Comparison of ENCODE assay signal across 1 cellular context in the genomic region with DNA sequence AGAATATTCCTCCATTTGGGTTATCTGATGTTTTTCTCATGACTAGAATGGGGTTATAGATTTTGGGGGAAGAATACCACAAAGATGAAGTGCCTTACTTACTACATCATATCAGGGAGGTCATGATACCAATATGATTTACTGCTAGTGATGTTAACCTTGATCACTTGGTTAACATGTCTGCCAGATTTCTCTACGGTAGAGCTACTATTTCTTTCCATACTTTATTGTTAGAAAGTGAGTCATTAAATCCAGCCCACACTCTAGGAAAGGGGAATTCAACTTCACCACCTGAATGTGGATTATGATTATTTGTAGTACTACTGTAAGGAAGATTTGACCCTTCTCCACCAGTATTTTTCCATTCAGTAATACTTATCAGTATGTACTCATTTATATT.
TF ChIP-seq lines count a peak whose summit lies in the region.

No MANE protein-coding gene starts in this region.

TF ChIP-seq in WTC11, 78 proteins besides CTCF, POLR2A, EP300 and RAD21 (continued from another document):
- TF ChIP-seq ATF1 (CRISPR knock-in tag; IDR thresholded peaks at IDR 0.05), result no peak
- TF ChIP-seq ETV6 (CRISPR knock-in tag; IDR thresholded peaks at IDR 0.05), result no peak
- TF ChIP-seq, protein P1, sequence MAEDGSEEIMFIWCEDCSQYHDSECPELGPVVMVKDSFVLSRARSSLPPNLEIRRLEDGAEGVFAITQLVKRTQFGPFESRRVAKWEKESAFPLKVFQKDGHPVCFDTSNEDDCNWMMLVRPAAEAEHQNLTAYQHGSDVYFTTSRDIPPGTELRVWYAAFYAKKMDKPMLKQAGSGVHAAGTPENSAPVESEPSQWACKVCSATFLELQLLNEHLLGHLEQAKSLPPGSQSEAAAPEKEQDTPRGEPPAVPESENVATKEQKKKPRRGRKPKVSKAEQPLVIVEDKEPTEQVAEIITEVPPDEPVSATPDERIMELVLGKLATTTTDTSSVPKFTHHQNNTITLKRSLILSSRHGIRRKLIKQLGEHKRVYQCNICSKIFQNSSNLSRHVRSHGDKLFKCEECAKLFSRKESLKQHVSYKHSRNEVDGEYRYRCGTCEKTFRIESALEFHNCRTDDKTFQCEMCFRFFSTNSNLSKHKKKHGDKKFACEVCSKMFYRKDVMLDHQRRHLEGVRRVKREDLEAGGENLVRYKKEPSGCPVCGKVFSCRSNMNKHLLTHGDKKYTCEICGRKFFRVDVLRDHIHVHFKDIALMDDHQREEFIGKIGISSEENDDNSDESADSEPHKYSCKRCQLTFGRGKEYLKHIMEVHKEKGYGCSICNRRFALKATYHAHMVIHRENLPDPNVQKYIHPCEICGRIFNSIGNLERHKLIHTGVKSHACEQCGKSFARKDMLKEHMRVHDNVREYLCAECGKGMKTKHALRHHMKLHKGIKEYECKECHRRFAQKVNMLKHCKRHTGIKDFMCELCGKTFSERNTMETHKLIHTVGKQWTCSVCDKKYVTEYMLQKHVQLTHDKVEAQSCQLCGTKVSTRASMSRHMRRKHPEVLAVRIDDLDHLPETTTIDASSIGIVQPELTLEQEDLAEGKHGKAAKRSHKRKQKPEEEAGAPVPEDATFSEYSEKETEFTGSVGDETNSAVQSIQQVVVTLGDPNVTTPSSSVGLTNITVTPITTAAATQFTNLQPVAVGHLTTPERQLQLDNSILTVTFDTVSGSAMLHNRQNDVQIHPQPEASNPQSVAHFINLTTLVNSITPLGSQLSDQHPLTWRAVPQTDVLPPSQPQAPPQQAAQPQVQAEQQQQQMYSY (CRISPR knock-in tag; IDR thresholded peaks at IDR 0.05), result no peak
- TF ChIP-seq ZNF219 (CRISPR knock-in tag; IDR thresholded peaks at IDR 0.05; ENCODE audit: borderline replicate concordance), result no peak
- no peak for TF ChIP-seq FOXJ3 (CRISPR knock-in tag; IDR thresholded peaks at IDR 0.05; ENCODE audit: borderline replicate concordance)
- TF ChIP-seq, protein P2, sequence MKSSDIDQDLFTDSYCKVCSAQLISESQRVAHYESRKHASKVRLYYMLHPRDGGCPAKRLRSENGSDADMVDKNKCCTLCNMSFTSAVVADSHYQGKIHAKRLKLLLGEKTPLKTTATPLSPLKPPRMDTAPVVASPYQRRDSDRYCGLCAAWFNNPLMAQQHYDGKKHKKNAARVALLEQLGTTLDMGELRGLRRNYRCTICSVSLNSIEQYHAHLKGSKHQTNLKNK (CRISPR knock-in tag; IDR thresholded peaks at IDR 0.05), result no peak
- TF ChIP-seq TEAD4 (CRISPR knock-in tag; IDR thresholded peaks at IDR 0.05), result no peak
- TF ChIP-seq, protein P3, sequence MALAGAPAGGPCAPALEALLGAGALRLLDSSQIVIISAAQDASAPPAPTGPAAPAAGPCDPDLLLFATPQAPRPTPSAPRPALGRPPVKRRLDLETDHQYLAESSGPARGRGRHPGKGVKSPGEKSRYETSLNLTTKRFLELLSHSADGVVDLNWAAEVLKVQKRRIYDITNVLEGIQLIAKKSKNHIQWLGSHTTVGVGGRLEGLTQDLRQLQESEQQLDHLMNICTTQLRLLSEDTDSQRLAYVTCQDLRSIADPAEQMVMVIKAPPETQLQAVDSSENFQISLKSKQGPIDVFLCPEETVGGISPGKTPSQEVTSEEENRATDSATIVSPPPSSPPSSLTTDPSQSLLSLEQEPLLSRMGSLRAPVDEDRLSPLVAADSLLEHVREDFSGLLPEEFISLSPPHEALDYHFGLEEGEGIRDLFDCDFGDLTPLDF (CRISPR knock-in tag; IDR thresholded peaks at IDR 0.05), result no peak
TF ChIP-seq in WTC11: peak in this region for 0.
